Comparison of ENCODE assay signal across 19 cellular contexts in the genomic region with DNA sequence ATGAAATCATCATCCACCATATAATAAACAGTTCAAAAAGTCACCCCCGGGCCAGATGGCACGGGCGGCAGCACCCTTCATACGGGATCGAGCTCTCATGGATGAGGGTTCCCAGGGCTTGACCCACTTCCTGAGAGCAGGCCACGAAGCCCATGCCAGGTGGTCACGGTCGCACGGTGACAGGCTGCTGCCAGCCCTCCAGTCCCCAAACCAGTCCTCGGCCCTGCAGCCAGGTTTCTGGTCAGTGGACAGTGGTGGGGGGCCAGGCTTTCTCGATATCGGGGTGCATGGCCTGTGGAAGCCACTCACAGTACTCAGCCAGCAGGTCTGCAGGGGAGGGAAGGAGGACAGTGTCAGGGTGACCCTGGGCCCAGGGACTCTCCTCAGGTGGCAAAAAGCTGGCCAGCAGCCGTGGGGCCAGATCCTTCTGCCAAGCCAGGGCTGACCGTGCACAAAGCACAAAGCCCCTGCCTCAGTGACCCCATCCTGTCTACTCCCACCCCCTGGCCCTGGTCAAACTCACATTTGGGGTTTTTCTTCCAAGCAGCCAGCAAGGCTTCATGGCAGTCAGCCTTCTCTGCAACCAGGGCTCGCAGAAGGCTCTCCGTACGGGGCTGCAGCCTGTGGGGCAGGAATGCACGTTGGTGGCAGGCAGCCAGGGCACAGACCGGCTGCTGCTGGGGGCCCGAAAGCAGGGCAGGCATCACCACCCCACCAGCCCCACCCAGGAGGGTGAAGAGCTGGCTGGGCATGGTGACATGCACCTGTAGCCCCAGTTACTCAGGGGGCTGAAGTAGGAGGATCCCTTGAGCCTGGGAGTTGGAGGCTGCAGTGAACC.
"Had no signal": no experiment of that assay in that cellular context is flagged by ENCODE, and none has a peak within 500 bp of the region (broad histone marks: within the 10 kb centered on the region; RNA-seq: fewer than 3 reads in every experiment).

No MANE protein-coding gene starts in this region.

- H3K4me3 ChIP-seq: pancreas, testis had no signal

- H3K9me3 ChIP-seq: neutrophil, pancreas, testis had no signal

- ATAC-seq: pancreas; stimulated activated naive B cell treated with anti-CD40 and anti-IgM and Interleukin-4, amounts not matched to agents 10 μg/mL and 1 μg/mL and 100 μg/mL, for 72 hours; T-helper 17 cell had no signal

- H3K27me3 ChIP-seq: neutrophil, pancreas, testis had no signal

- H3K4me1 ChIP-seq: pancreas, testis had no signal

- H3K27ac ChIP-seq: neutrophil, pancreas, testis had no signal

- DNase-seq: activated CD4-positive, alpha-beta memory T cell treated with anti-CD3 and anti-CD28 coated beads for 36 hours; activated CD4-positive, alpha-beta T cell treated with anti-CD3 and anti-CD28 coated beads for 48 hours; activated CD4-positive, CD25-positive, alpha-beta regulatory T cell; activated naive CD4-positive, alpha-beta T cell treated with anti-CD3 and anti-CD28 coated beads for 36 hours; activated T-cell treated with anti-CD3 and anti-CD28 coated beads, Interleukin-2, amount 50 U/mL, for 48 hours; amygdala; dermis blood vessel endothelial cell; effector CD8-positive, alpha-beta T cell; erythroblast; foreskin fibroblast; immature natural killer cell; stimulated activated CD4-positive, alpha-beta T cell treated with anti-CD3 and anti-CD28 coated beads, Interleukin-2, amount 100 ng/mL, for 48 hours; stimulated activated CD8-positive, alpha-beta memory T cell treated with anti-CD3 and anti-CD28 coated beads, Interleukin-4, amount 100 ng/mL, for 48 hours; stimulated activated naive B cell treated with anti-CD40 and anti-IgM and Interleukin-4, amounts not matched to agents 10 μg/mL and 1 μg/mL and 100 μg/mL, for 72 hours; SW 1271; T-helper 17 cell; testis had no signal
